ENCODE assay signal across 7 cellular contexts in the genomic region with DNA sequence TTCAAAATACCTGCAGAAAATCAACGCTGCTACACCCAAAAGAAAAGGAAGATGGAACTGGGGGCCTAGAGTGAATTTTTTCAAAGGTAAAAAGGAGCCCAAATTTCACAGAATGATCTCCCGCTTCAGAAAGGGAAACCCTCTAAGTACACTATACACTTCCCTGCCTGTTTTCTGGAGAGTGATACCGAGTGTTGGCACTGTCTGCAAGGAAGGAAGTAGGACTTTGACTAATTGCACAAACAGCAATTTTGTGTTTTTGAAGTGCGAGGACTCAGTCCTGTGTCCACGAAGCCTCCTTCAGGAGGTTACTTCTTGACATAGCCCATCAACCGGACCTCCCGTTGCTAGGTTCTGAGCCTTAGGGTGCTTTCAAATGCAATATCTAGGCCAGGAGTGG.
"Had no signal": no experiment of that assay in that cellular context is flagged by ENCODE, and none has a peak within 500 bp of the region (broad histone marks: within the 10 kb centered on the region; RNA-seq: fewer than 3 reads in every experiment).

No MANE protein-coding gene starts in this region.

- H3K27ac ChIP-seq: HL-60, KMS-11 had no signal

- FAIRE-seq: HTR-8/SVneo, K562 had no signal

- H3K9ac ChIP-seq: KMS-11 had no signal

- ATAC-seq: K562 had no signal

- DNase-seq: IMR-90, KBM-7, KG1 had no signal

- H3K4me2 ChIP-seq: KMS-11 had no signal

- H3K4me3 ChIP-seq: K562 had no signal
